11 cellular contexts compared by ENCODE assay signal in genomic region chr2:161576421-161576820, GRCh38. TPM values are rescaled to one million over a fixed set of nuclear protein-coding genes. Genes with fewer than 3 reads are reported as not detected.
DNase-seq lines count a peak whose midpoint lies in the region; ATAC-seq and TF ChIP-seq lines count a peak whose summit lies in the region.
"Had no signal": no experiment of that assay in that cellular context is flagged by ENCODE, and none has a peak within 500 bp of the region (broad histone marks: within the 10 kb centered on the region; RNA-seq: fewer than 3 reads in every experiment).

No MANE protein-coding gene starts in this region.

- no peak overlapping the region for H3K4me3 ChIP-seq in GM06990 (replicated peaks; ENCODE audit: low read depth, low read length)
- no peak overlapping the region for H3K4me3 ChIP-seq in PC-9

- intact Hi-C loops in PC-9 (cut with micrococcal nuclease; ENCODE audit: unreplicated experiment): no loop called here

- POLR2A ChIA-PET in PC-9 (lab: Charles Lee; ENCODE audit: unreplicated experiment): no interaction called here

- H3F3A ChIP-seq in PC-9 (ENCODE audit: insufficient read depth, low read depth): no peaks in the 10 kb centered on the region

- no peak overlapping the region for H3K27ac ChIP-seq in PC-9

- peak; percentile 79 for ATAC-seq in GM19397 (IDR thresholded peaks at IDR 0.05; ENCODE audit: unreplicated experiment)
- peak; percentile 90 for ATAC-seq in HG03354 (IDR thresholded peaks at IDR 0.05; ENCODE audit: poor library complexity, severe bottlenecking, unreplicated experiment)
- no peak for ATAC-seq in HG02571 (IDR thresholded peaks at IDR 0.05; ENCODE audit: unreplicated experiment)

- no peaks in the 10 kb centered on the region for H3K27me3 ChIP-seq in GM06990 (replicated peaks; ENCODE audit: control insufficient read depth, insufficient read depth, low read length)
- no peaks in the 10 kb centered on the region for H3K27me3 ChIP-seq in PC-9 (ENCODE audit: insufficient read depth, low read depth)

- no peaks in the 10 kb centered on the region for H4K20me1 ChIP-seq in PC-9 (ENCODE audit: insufficient read depth)

- no peak overlapping the region for H3K27ac Mint-ChIP-seq in chondrocyte (ENCODE audit: unreplicated experiment)
- H3K27ac Mint-ChIP-seq: activated naive CD8-positive, alpha-beta T cell treated with anti-CD3 and anti-CD28 coated beads, Interleukin-2, amount 10 ng/mL, durations not matched to agents 7 days and 5 days; nephron had no signal

- H2AFZ ChIP-seq in PC-9: no peak overlapping the region

- H3K4me1 ChIP-seq in PC-9 (replicated peaks; ENCODE audit: insufficient read depth): no peaks in the 10 kb centered on the region; the same call in 1 of the 2 replicates

- H3K9me3 ChIP-seq in PC-9 (ENCODE audit: insufficient read depth, low read depth): no peaks in the 10 kb centered on the region; the same call in 1 of the 2 replicates

- no peaks in the 10 kb centered on the region for H3K9me2 ChIP-seq in PC-9 (ENCODE audit: insufficient read depth)

- peaks cover 15% of the 10 kb centered on the region for H3K27me3 Mint-ChIP-seq in chondrocyte (ENCODE audit: low read depth)

- peak; percentile 64 for TF ChIP-seq CTCF in GM06990 (IDR thresholded peaks at IDR 0.05; ENCODE audit: insufficient read depth, low read length, poor library complexity, severe bottlenecking)
- peak; percentile 28 for TF ChIP-seq CTCF in chondrocyte (IDR thresholded peaks at IDR 0.05)
- TF ChIP-seq CTCF in PC-9 (conservative IDR thresholded peaks at IDR 0.05): no peak

- no peak for DNase-seq in GM06990 (ENCODE audit: extremely low read depth, insufficient read length)
- DNase-seq in chondrocyte (ENCODE audit: low spot score): no peak
- DNase-seq in stimulated activated CD4-positive, alpha-beta T cell treated with anti-CD3 and anti-CD28 coated beads, Interleukin-2, amount 100 ng/mL, for 48 hours: no peak
- DNase-seq in PC-9: no peak
- DNase-seq in stimulated activated CD4-positive, alpha-beta T cell treated with anti-CD3 and anti-CD28 coated beads, Interleukin-4, amount 100 ng/mL, for 1 hour: no peak
- DNase-seq: activated naive CD8-positive, alpha-beta T cell treated with anti-CD3 and anti-CD28 coated beads, Interleukin-2, amount 10 ng/mL, durations not matched to agents 7 days and 5 days had no signal

- H3K4me2 ChIP-seq in PC-9: no peak overlapping the region

- H3K9me3 Mint-ChIP-seq in chondrocyte (ENCODE audit: low read depth): no peaks in the 10 kb centered on the region
- H3K9me3 Mint-ChIP-seq: activated naive CD8-positive, alpha-beta T cell treated with anti-CD3 and anti-CD28 coated beads, Interleukin-2, amount 10 ng/mL, durations not matched to agents 7 days and 5 days; nephron had no signal

- no peaks in the 10 kb centered on the region for H3K4me1 Mint-ChIP-seq in chondrocyte (ENCODE audit: low read depth)
- H3K4me1 Mint-ChIP-seq: nephron had no signal

- H3K36me3 ChIP-seq in GM06990 (ENCODE audit: control insufficient read depth, insufficient read depth, low read length) (no peaks in the 10 kb centered on the region), PC-9 (ENCODE audit: low read depth) (no peaks in the 10 kb centered on the region)

- CTCF ChIA-PET in PC-9 (lab: Charles Lee): no interaction called here

- no peaks in the 10 kb centered on the region for H3K36me3 Mint-ChIP-seq in chondrocyte (ENCODE audit: low read depth)
- H3K36me3 Mint-ChIP-seq: activated naive CD8-positive, alpha-beta T cell treated with anti-CD3 and anti-CD28 coated beads, Interleukin-2, amount 10 ng/mL, durations not matched to agents 7 days and 5 days had no signal

- no peaks in the 10 kb centered on the region for H3K79me2 ChIP-seq in PC-9 (ENCODE audit: low read depth)

- no TSS peak for BruUV-seq in PC-9 (replicated peaks; lab: Mats Ljungman, UMichigan)

- no peak overlapping the region for H3K4me3 Mint-ChIP-seq in chondrocyte (ENCODE audit: unreplicated experiment)
- H3K4me3 Mint-ChIP-seq: activated naive CD8-positive, alpha-beta T cell treated with anti-CD3 and anti-CD28 coated beads, Interleukin-2, amount 10 ng/mL, durations not matched to agents 7 days and 5 days; nephron had no signal

RNA-seq across cellular contexts. Expression of gene SLC4A10, which starts 47.8 kb away (rescaled TPM):
- total RNA-seq in chondrocyte: not detected in 3 replicates
- not detected in 2 replicates for total RNA-seq in PC-9 (2021)
- total RNA-seq: HT1080 had no signal
